ENCODE assay signal across 30 cellular contexts in genomic region chr19:2763687-2764086, GRCh38. TPM values are rescaled to one million over a fixed set of nuclear protein-coding genes. Genes with fewer than 3 reads are reported as not detected.
"Had no signal": no experiment of that assay in that cellular context is flagged by ENCODE, and none has a peak within 500 bp of the region (broad histone marks: within the 10 kb centered on the region; RNA-seq: fewer than 3 reads in every experiment).

No MANE protein-coding gene starts in this region.

- H2AFZ ChIP-seq: parathyroid adenoma had no signal

- ATAC-seq: naive thymus-derived CD8-positive, alpha-beta T cell; natural killer cell treated with Interleukin-12 subunit alpha and Interleukin-12 subunit beta and Interleukin-15 and Interleukin-18, amount 100 ng/mL, for 72 hours; psoas muscle; right cardiac atrium; sciatic nerve; stimulated activated memory B cell treated with anti-CD40 and anti-IgM and Interleukin-4, amounts not matched to agents 10 μg/mL and 1 μg/mL and 100 μg/mL, for 72 hours; stimulated activated naive CD8-positive, alpha-beta T cell treated with anti-CD3 and anti-CD28 coated beads, Interleukin-15, amount 100 ng/mL, for 72 hours; stimulated activated naive CD8-positive, alpha-beta T cell treated with anti-CD3 and anti-CD28 coated beads, Interleukin-15, Interleukin-2, amounts not matched to agents 100 U/mL and 50 U/mL, for 24 hours; upper lobe of right lung had no signal

- H3K9me3 ChIP-seq: neutrophil, ovary, psoas muscle, spleen, suprapubic skin, testis, tibial artery, transverse colon, upper lobe of right lung, uterus had no signal

- H3K36me3 ChIP-seq: ovary, uterus had no signal

- H3K4me1 ChIP-seq: parathyroid adenoma, psoas muscle, suprapubic skin, testis, tibial artery, transverse colon, upper lobe of right lung, uterus had no signal

- H3K9ac ChIP-seq: parathyroid adenoma had no signal

- H3K27me3 ChIP-seq: neutrophil, ovary, spleen, suprapubic skin, testis, tibial artery, transverse colon, upper lobe of right lung, uterus had no signal

- H3K27ac ChIP-seq: neutrophil, ovary, parathyroid adenoma, psoas muscle, skin epidermis, suprapubic skin, testis, tibial artery, transverse colon, upper lobe of right lung, uterus had no signal

- DNase-seq: naive B cell; naive thymus-derived CD8-positive, alpha-beta T cell; nephron progenitor cell; nucleus accumbens; ovary; psoas muscle; right cardiac atrium; spleen; stimulated activated CD4-positive, alpha-beta T cell treated with anti-CD3 and anti-CD28 coated beads, Interleukin-12 subunit alpha, Interleukin-12 subunit beta, amount 100 ng/mL, for 4 hours; stimulated activated CD4-positive, alpha-beta T cell treated with anti-CD3 and anti-CD28 coated beads, Interleukin-1b, Interleukin-23, amount 100 ng/mL, for 48 hours; stimulated activated CD4-positive, alpha-beta T cell treated with anti-CD3 and anti-CD28 coated beads, Interleukin-4, amount 100 ng/mL, for 1 hour; stimulated activated CD4-positive, alpha-beta T cell treated with anti-CD3 and anti-CD28 coated beads, Interleukin-4, amount 100 ng/mL, for 4 hours; stimulated activated CD8-positive, alpha-beta memory T cell treated with anti-CD3 and anti-CD28 coated beads, Interleukin-4, amount 100 ng/mL, for 48 hours; stimulated activated naive CD4-positive, alpha-beta T cell; stimulated activated naive CD8-positive, alpha-beta T cell treated with anti-CD3 and anti-CD28 coated beads, Interleukin-15, amount 100 ng/mL, for 72 hours; stimulated activated naive CD8-positive, alpha-beta T cell treated with anti-CD3 and anti-CD28 coated beads, Interleukin-15, Interleukin-2, amounts not matched to agents 100 U/mL and 50 U/mL, for 24 hours; substantia nigra; testis; tibial artery; transverse colon; upper lobe of right lung; uterus had no signal

- H3K4me2 ChIP-seq: smooth muscle cell had no signal

- H3K4me3 ChIP-seq: ovary, psoas muscle, skin epidermis, smooth muscle cell, spleen, suprapubic skin, testis, tibial artery, transverse colon, upper lobe of right lung, uterus had no signal

RNA-seq across cellular contexts. Expression of gene DIRAS1, which starts 42.5 kb away (rescaled TPM):
- total RNA-seq: natural killer cell treated with Interleukin-12 subunit alpha and Interleukin-12 subunit beta and Interleukin-15 and Interleukin-18, amount 100 ng/mL, for 72 hours had no signal
- polyA plus RNA-seq: naive thymus-derived CD8-positive, alpha-beta T cell had no signal
